8 cellular contexts compared by ENCODE assay signal in genomic region chr1:9721606-9722377, GRCh38.
DNase-seq lines count a peak whose midpoint lies in the region; ATAC-seq and TF ChIP-seq lines count a peak whose summit lies in the region.

No MANE protein-coding gene starts in this region.

- H3K9me3 ChIP-seq in vagina = peaks cover 6% of the 10 kb centered on the region

- no peak for TF ChIP-seq POLR2A in vagina (IDR thresholded peaks at IDR 0.05)

- no peak for ATAC-seq in HG03159 (IDR thresholded peaks at IDR 0.05; ENCODE audit: unreplicated experiment)

- H3K27me3 ChIP-seq in vagina = no peaks in the 10 kb centered on the region

- H3K4me3 ChIP-seq in foreskin fibroblast (ENCODE audit: low read depth in 1 of 2, low read length in 2 of 2) (no peak overlapping the region), vagina (no peak overlapping the region)

- H3K27ac ChIP-seq in vagina = no peak overlapping the region

- TF ChIP-seq CTCF in GM12874 (IDR thresholded peaks at IDR 0.05; ENCODE audit: insufficient read depth, low read depth, low read length) (peak; percentile 71), foreskin fibroblast (IDR thresholded peaks at IDR 0.05; ENCODE audit: low read depth, low read length) (peak; percentile 48), vagina (IDR thresholded peaks at IDR 0.05) (peak in 1 of 3 experiments; percentile 34)

- H3K36me3 ChIP-seq in vagina = peaks cover 0 to 25% of the 10 kb centered on the region in 2 donors

- intact Hi-C loops in vagina (cut with DNase I) = loop anchor here (10.0 kb wide), 1 partner anchor 143 kb away; no protein-coding TSS in a partner anchor

- H3K4me1 ChIP-seq in vagina = no peaks in the 10 kb centered on the region

- DNase-seq in NK-92 treated with Interleukin-12 subunit alpha and Interleukin-12 subunit beta, amount 100 ng/mL, for 24 hours (lab: John Stamatoyannopoulos, UW) = peak; percentile 22
- DNase-seq in activated T-helper 1 cell treated with Interleukin-2 at 50 U/mL for 16 hours (ENCODE audit: low read depth) = peak; percentile 60
- no peak for DNase-seq in foreskin fibroblast
- peak; percentile 52 to 82 for DNase-seq in stimulated activated CD4-positive, alpha-beta T cell treated with anti-CD3 and anti-CD28 coated beads, Interleukin-15, amount 100 ng/mL, for 1 hour (ENCODE audit: low read depth in 1 of 2, low spot score in 1 of 2)
- no peak for DNase-seq in NCI-H2227 treated with DMSO at 0.1 percent for 48 hours (lab: John Stamatoyannopoulos, UW)
- no peak for DNase-seq in vagina (ENCODE audit: extremely low spot score in 2 of 2)

Comparison
In these comparisons a context has a peak if more than half of its experiments do, and no peak if none do; other contexts are left out.
1. DNase-seq: peak in NK-92 treated with Interleukin-12 subunit alpha and Interleukin-12 subunit beta, amount 100 ng/mL, for 24 hours (single experiment), activated T-helper 1 cell treated with Interleukin-2 at 50 U/mL for 16 hours (single experiment) and stimulated activated CD4-positive, alpha-beta T cell treated with anti-CD3 and anti-CD28 coated beads, Interleukin-15, amount 100 ng/mL, for 1 hour (2 of 2); none in foreskin fibroblast (0 of 2), NCI-H2227 treated with DMSO at 0.1 percent for 48 hours (single experiment) and vagina (0 of 2).